In genomic region chr4:74619931-74620702, GRCh38 we compare ENCODE assay signal across 26 cellular contexts.
DNase-seq lines count a peak whose midpoint lies in the region; ATAC-seq, FAIRE-seq and TF ChIP-seq lines count a peak whose summit lies in the region.
"Had no signal": no experiment of that assay in that cellular context is flagged by ENCODE, and none has a peak within 500 bp of the region (broad histone marks: within the 10 kb centered on the region; RNA-seq: fewer than 3 reads in every experiment).

No MANE protein-coding gene starts in this region.

- TF ChIP-seq EP300 in K562 (IDR thresholded peaks at IDR 0.05; ENCODE audit: low read length), result no peak

- FAIRE-seq in K562 (lab: Jason Lieb, UNC) (no peak), GM12891 (lab: Jason Lieb, UNC) (no peak)
- FAIRE-seq: keratinocyte had no signal

- POLR2A ChIA-PET in K562 (lab: Yijun Ruan, JAX), result no interaction called here

- peaks cover 3 to 6% of the 10 kb centered on the region in 2 donors for H3K9me3 ChIP-seq in right atrium auricular region
- no peaks in the 10 kb centered on the region for H3K9me3 ChIP-seq in K562 (replicated peaks; ENCODE audit: control insufficient read depth, insufficient read depth, low read depth, low read length)
- no peaks in the 10 kb centered on the region for H3K9me3 ChIP-seq in hepatocyte (ENCODE audit: low read depth)
- H3K9me3 ChIP-seq in adrenal gland (replicated peaks in 1 of 3), result no peaks in the 10 kb centered on the region
- H3K9me3 ChIP-seq: gastroesophageal sphincter, HAP-1, transverse colon had no signal

- H3K4me3 ChIP-seq in right atrium auricular region (no peak overlapping the region), K562 (no peak overlapping the region), hepatocyte (no peak overlapping the region), adrenal gland (no peak overlapping the region)
- H3K4me3 ChIP-seq: gastroesophageal sphincter, HAP-1, transverse colon had no signal

- 29% methylated on average over 2 of the region's 2 CpGs for WGBS in K562 (ENCODE audit: insufficient coverage, low coverage, missing lambda C conversion rate)
- WGBS in hepatocyte (ENCODE audit: low lambda C conversion rate, missing lambda C conversion rate), result 75% methylated on average over 2 of the region's 2 CpGs
- 38 to 58% (median 47%) methylated on average over 2 of the region's 2 CpGs for WGBS in adrenal gland, 4 donors

- H3K9me2 ChIP-seq in hepatocyte (replicated peaks; ENCODE audit: insufficient read depth), result no peaks in the 10 kb centered on the region

- DNase-seq in left ventricle myocardium superior, result no peak
- DNase-seq in right atrium auricular region (ENCODE audit: low spot score), result no peak
- no peak for DNase-seq in K562 (ENCODE audit: extremely low read depth in 1 of 4, low spot score in 3 of 4)
- DNase-seq in hepatocyte (ENCODE audit: low spot score), result no peak
- DNase-seq in adrenal gland, result no peak
- DNase-seq in GM12891 (ENCODE audit: insufficient read length, low spot score), result no peak
- no peak for DNase-seq in NCI-H187 treated with DMSO at 0.1 percent for 48 hours (lab: John Stamatoyannopoulos, UW)
- DNase-seq: activated CD4-positive, CD25-positive, alpha-beta regulatory T cell treated with anti-CD3 and anti-CD28 coated beads, Interleukin-2, amount 50 U/mL, for 72 hours; activated naive CD4-positive, alpha-beta T cell treated with Interleukin-2 at 50 U/mL for 16 hours; activated T-cell treated with anti-CD3 and anti-CD28 coated beads, Interleukin-2, amount 50 U/mL, for 1 hour; amygdala; C1 segment of cervical spinal cord; cerebellar nuclear complex; GDM1; mesendoderm; naive thymus-derived CD8-positive, alpha-beta T cell; NCI-H187; NCI-H446; OCI-M1; SIG-M5; transverse colon had no signal

- H2AFZ ChIP-seq in K562 (ENCODE audit: low read depth, low read length) (no peak overlapping the region), hepatocyte (no peak overlapping the region)

- ATAC-seq in left ventricle myocardium superior, result peak; percentile 56
- ATAC-seq in K562, result peak; percentile 38; the same call in 1 of the 3 replicates
- no peak for ATAC-seq in GM21447 (IDR thresholded peaks at IDR 0.05; ENCODE audit: unreplicated experiment)
- ATAC-seq: gastroesophageal sphincter; naive thymus-derived CD8-positive, alpha-beta T cell had no signal

- no peak for TF ChIP-seq RAD21 in K562 (CRISPR knock-in tag; conservative IDR thresholded peaks at IDR 0.05 in 1 of 2, IDR thresholded peaks at IDR 0.05 in 1 of 2)

- H3K9ac ChIP-seq in K562 (ENCODE audit: insufficient read depth in 1 of 2, low read depth in 2 of 2, low read length in 2 of 2), result no peak overlapping the region
- H3K9ac ChIP-seq: KMS-11 had no signal

- intact Hi-C loops in left ventricle myocardium superior (cut with micrococcal nuclease), result no loop called here
- intact Hi-C loops in K562 (cut with micrococcal nuclease), result loop anchor here (5.0 kb wide), 1 partner anchor 188 kb away; no protein-coding TSS in a partner anchor
- intact Hi-C loops in adrenal gland (cut with DNase I), result no loop called here

- H3K79me2 ChIP-seq in K562 (ENCODE audit: control insufficient read depth, insufficient read depth, low read length) (no peaks in the 10 kb centered on the region), hepatocyte (no peaks in the 10 kb centered on the region)

- TF ChIP-seq POLR2A in K562 (conservative IDR thresholded peaks at IDR 0.05), result no peak
- no peak for TF ChIP-seq POLR2A in adrenal gland (IDR thresholded peaks at IDR 0.05)
- TF ChIP-seq POLR2A in GM12891 (IDR thresholded peaks at IDR 0.05; ENCODE audit: low read depth, low read length), result no peak

- CTCF ChIA-PET in K562 (lab: Yijun Ruan, JAX; ENCODE audit: low intra/inter-chr PET ratio), result no interaction called here

- H3K36me3 ChIP-seq in right atrium auricular region (no peaks in the 10 kb centered on the region), K562 (ENCODE audit: control insufficient read depth, insufficient read depth, low read length) (no peaks in the 10 kb centered on the region), hepatocyte (replicated peaks; ENCODE audit: insufficient read depth, low read depth) (no peaks in the 10 kb centered on the region), adrenal gland (replicated peaks in 1 of 2) (no peaks in the 10 kb centered on the region)
- H3K36me3 ChIP-seq: gastroesophageal sphincter, HAP-1, transverse colon had no signal

- H3K27ac ChIP-seq in right atrium auricular region (no peak overlapping the region), K562 (ENCODE audit: extremely low read depth, low read depth, low read length) (no peak overlapping the region), hepatocyte (peak overlapping the region; percentile 72), adrenal gland (no peak overlapping the region)
- H3K27ac ChIP-seq: KMS-11, transverse colon had no signal

- no peak for TF ChIP-seq CTCF in right atrium auricular region (IDR thresholded peaks at IDR 0.05)
- no peak for TF ChIP-seq CTCF in K562 (IDR thresholded peaks at IDR 0.05 in 2 of 3, conservative IDR thresholded peaks at IDR 0.05 in 1 of 3; ENCODE audit: insufficient read depth in 2 of 3, low read depth in 1 of 3, low read length in 3 of 3)
- TF ChIP-seq CTCF in hepatocyte (IDR thresholded peaks at IDR 0.05; ENCODE audit: poor library complexity), result no peak
- no peak for TF ChIP-seq CTCF in adrenal gland (IDR thresholded peaks at IDR 0.05)

- in situ Hi-C loops in K562 (cut with MboI), result no loop called here

- H3K4me1 ChIP-seq in right atrium auricular region (peaks cover 0 to 18% of the 10 kb centered on the region in 2 donors), K562 (replicated peaks in 1 of 2; ENCODE audit: control insufficient read depth in 2 of 2, insufficient read depth in 2 of 2, low read length in 2 of 2) (peaks cover 0 to 7% of the 10 kb centered on the region in 2 experiments; a peak in 2 of 5 replicates), hepatocyte (ENCODE audit: insufficient read depth) (peaks cover 19% of the 10 kb centered on the region), adrenal gland (replicated peaks in 1 of 2) (no peaks in the 10 kb centered on the region)
- H3K4me1 ChIP-seq: HAP-1 had no signal

- H4K20me1 ChIP-seq in K562 (replicated peaks; ENCODE audit: control insufficient read depth, insufficient read depth, low read length), result no peaks in the 10 kb centered on the region
- H4K20me1 ChIP-seq in hepatocyte (ENCODE audit: insufficient read depth, poor library complexity, severe bottlenecking), result no peaks in the 10 kb centered on the region

- H3K27me3 ChIP-seq in right atrium auricular region (no peaks in the 10 kb centered on the region), K562 (ENCODE audit: control insufficient read depth in 2 of 2, insufficient read depth in 2 of 2, low read length in 2 of 2) (no peaks in the 10 kb centered on the region), hepatocyte (no peaks in the 10 kb centered on the region), adrenal gland (no peaks in the 10 kb centered on the region)
- H3K27me3 ChIP-seq: gastroesophageal sphincter, transverse colon had no signal

- BruUV-seq in K562 (replicated peaks; lab: Mats Ljungman, UMichigan), result no TSS peak

- H3K4me2 ChIP-seq in K562 (ENCODE audit: insufficient read depth, low read length) (no peak overlapping the region), hepatocyte (no peak overlapping the region)
- H3K4me2 ChIP-seq: KMS-11 had no signal

- no peaks in the 10 kb centered on the region for H3K9me1 ChIP-seq in K562 (ENCODE audit: control insufficient read depth, insufficient read depth, low read length)

TF ChIP-seq in K562, 482 proteins besides CTCF, POLR2A, EP300 and RAD21 (continues in another document):
- no peak for TF ChIP-seq PCBP1 (IDR thresholded peaks at IDR 0.05; ENCODE audit: low read depth, low read length, poor library complexity, severe bottlenecking)
- TF ChIP-seq CHAMP1 (IDR thresholded peaks at IDR 0.05), result no peak
- 0 out of 2 replicates have a peak, but pooled peaks have one; percentile 42 for TF ChIP-seq MAFG (tag; conservative IDR thresholded peaks at IDR 0.05)
- TF ChIP-seq HLTF (IDR thresholded peaks at IDR 0.05), result no peak

TF ChIP-seq in GM12891, 5 proteins besides CTCF, POLR2A, EP300 and RAD21:
- no peak for TF ChIP-seq POU2F2 (IDR thresholded peaks at IDR 0.05; ENCODE audit: low read depth, low read length)
- TF ChIP-seq TAF1 (IDR thresholded peaks at IDR 0.05; ENCODE audit: low read depth, low read length), result no peak
- TF ChIP-seq PAX5 (IDR thresholded peaks at IDR 0.05; ENCODE audit: insufficient read depth, low read length, severe bottlenecking), result no peak
- no peak for TF ChIP-seq POLR2AphosphoS5 (IDR thresholded peaks at IDR 0.05; ENCODE audit: low read depth, low read length)
- TF ChIP-seq SPI1 (IDR thresholded peaks at IDR 0.05; ENCODE audit: low read depth, low read length), result no peak
